13 cellular contexts compared by ENCODE assay signal in genomic region chr4:140305053-140305452, GRCh38.
"Had no signal": no experiment of that assay in that cellular context is flagged by ENCODE, and none has a peak within 500 bp of the region (broad histone marks: within the 10 kb centered on the region; RNA-seq: fewer than 3 reads in every experiment).

No MANE protein-coding gene starts in this region.

- DNase-seq: activated CD4-positive, alpha-beta memory T cell treated with anti-CD3 and anti-CD28 coated beads for 36 hours; activated CD8-positive, alpha-beta memory T cell treated with anti-CD3 and anti-CD28 coated beads, Interleukin-2, amount 50 U/mL, for 4 hours; activated naive CD8-positive, alpha-beta T cell treated with anti-CD3 and anti-CD28 coated beads, Interleukin-2, amount 10 ng/mL, durations not matched to agents 7 days and 5 days; activated T-cell treated with anti-CD3 and anti-CD28 coated beads, Interleukin-2, amount 50 U/mL, for 72 hours; aorta; colonic mucosa; gastrocnemius medialis; kidney; stimulated activated CD4-positive, alpha-beta T cell treated with anti-CD3 and anti-CD28 coated beads, Interleukin-4, amount 100 ng/mL, for 4 hours; stimulated activated naive CD8-positive, alpha-beta T cell treated with anti-CD3 and anti-CD28 coated beads, Interleukin-15, amount 100 ng/mL, for 72 hours; T-helper 2 cell; uterus had no signal

- H3K9me3 ChIP-seq: colonic mucosa, gastrocnemius medialis, thoracic aorta, uterus had no signal

- H3K4me3 ChIP-seq: colonic mucosa, gastrocnemius medialis, thoracic aorta, uterus had no signal

- H3K4me1 ChIP-seq: colonic mucosa, uterus had no signal

- H3K27ac ChIP-seq: colonic mucosa, gastrocnemius medialis, thoracic aorta, uterus had no signal

- ATAC-seq: activated T-cell treated with anti-CD3 and anti-CD28 coated beads, Interleukin-2, amount 50 U/mL, for 72 hours; gastrocnemius medialis; stimulated activated naive CD8-positive, alpha-beta T cell treated with anti-CD3 and anti-CD28 coated beads, Interleukin-15, amount 100 ng/mL, for 72 hours had no signal

- H3K36me3 ChIP-seq: colonic mucosa, gastrocnemius medialis, thoracic aorta, uterus had no signal

- H3K27me3 ChIP-seq: colonic mucosa, gastrocnemius medialis, uterus had no signal
